20 cellular contexts compared by ENCODE assay signal in the genomic region with DNA sequence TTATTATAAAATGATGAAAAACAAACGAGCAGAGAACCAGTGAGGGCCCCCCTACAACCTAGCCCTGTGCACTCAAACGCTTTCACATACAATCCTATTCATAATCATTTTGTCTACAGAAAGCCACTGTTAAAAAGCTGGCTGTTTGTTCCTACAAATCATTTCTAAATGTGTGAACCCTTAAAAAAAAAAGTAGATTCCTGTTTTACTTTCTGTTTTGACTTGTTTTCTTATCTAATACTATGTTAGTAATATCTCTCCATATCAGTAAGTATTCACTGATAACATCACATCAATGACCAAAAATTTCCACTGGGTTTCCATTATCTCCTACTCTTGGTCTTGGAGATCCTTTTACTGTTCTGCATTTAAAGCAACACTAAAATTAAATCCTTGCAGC.
A peak's percentile ranks its signal among the peaks of the same experiment; 100 is the strongest.
DNase-seq lines count a peak whose midpoint lies in the region; ATAC-seq and TF ChIP-seq lines count a peak whose summit lies in the region.
"Had no signal": no experiment of that assay in that cellular context is flagged by ENCODE, and none has a peak within 500 bp of the region (broad histone marks: within the 10 kb centered on the region; RNA-seq: fewer than 3 reads in every experiment).

No MANE protein-coding gene starts in this region.

- CTCF ChIA-PET in CD4-positive, alpha-beta T cell (lab: Charles Lee), result interaction anchor here (1.2 kb wide), 1 partner anchor 33 kb away, joined by 5 read pairs; no protein-coding TSS in a partner anchor
- CTCF ChIA-PET in naive thymus-derived CD4-positive, alpha-beta T cell (lab: Charles Lee), result no interaction called here

- H3K27me3 ChIP-seq in CD4-positive, alpha-beta T cell (ENCODE audit: control insufficient read depth, insufficient read depth, low read length), result no peaks in the 10 kb centered on the region
- no peaks in the 10 kb centered on the region for H3K27me3 ChIP-seq in naive thymus-derived CD4-positive, alpha-beta T cell (ENCODE audit: control insufficient read depth in 2 of 2, insufficient read depth in 2 of 2, low read length in 2 of 2)
- H3K27me3 ChIP-seq: tibial artery had no signal

- peaks cover 29% of the 10 kb centered on the region for H3K4me1 Mint-ChIP-seq in CD4-positive, alpha-beta T cell (ENCODE audit: low read depth)
- H3K4me1 Mint-ChIP-seq in naive thymus-derived CD4-positive, alpha-beta T cell, result peaks cover 17 to 44% (median 30%) of the 10 kb centered on the region in 7 donors

- no peaks in the 10 kb centered on the region for H3K36me3 ChIP-seq in naive thymus-derived CD4-positive, alpha-beta T cell (ENCODE audit: control insufficient read depth in 2 of 3, insufficient read depth in 3 of 3, low read length in 3 of 3)
- H3K36me3 ChIP-seq: HAP-1, tibial artery had no signal

- no peaks in the 10 kb centered on the region for H3K9me3 Mint-ChIP-seq in CD4-positive, alpha-beta T cell
- no peaks in the 10 kb centered on the region for H3K9me3 Mint-ChIP-seq in naive thymus-derived CD4-positive, alpha-beta T cell

- peak overlapping the region; percentile 29 for H3K4me3 ChIP-seq in naive thymus-derived CD4-positive, alpha-beta T cell (ENCODE audit: low read length)
- H3K4me3 ChIP-seq: HAP-1, lower lobe of right lung, PC-9, smooth muscle cell, tibial artery had no signal

- TF ChIP-seq CTCF in CD4-positive, alpha-beta T cell (IDR thresholded peaks at IDR 0.05), result no peak
- TF ChIP-seq CTCF in GM20000 (IDR thresholded peaks at IDR 0.05; ENCODE audit: extremely low read depth, missing control alignments), result no peak

- no peak overlapping the region for H3K27ac ChIP-seq in CD4-positive, alpha-beta T cell (ENCODE audit: low read depth, low read length)
- no peak overlapping the region for H3K27ac ChIP-seq in naive thymus-derived CD4-positive, alpha-beta T cell (ENCODE audit: low read depth, low read length)
- H3K27ac ChIP-seq: KMS-11, lower lobe of right lung, PC-9 had no signal

- H3K27ac Mint-ChIP-seq in CD4-positive, alpha-beta T cell, result peak overlapping the region; percentile 3
- peak overlapping the region in 8 of 9 donors; percentile 17 to 73 (median 50) for H3K27ac Mint-ChIP-seq in naive thymus-derived CD4-positive, alpha-beta T cell

- H3K9me3 ChIP-seq in CD4-positive, alpha-beta T cell (ENCODE audit: control insufficient read depth, low read length), result no peaks in the 10 kb centered on the region
- no peaks in the 10 kb centered on the region for H3K9me3 ChIP-seq in naive thymus-derived CD4-positive, alpha-beta T cell (ENCODE audit: control insufficient read depth in 2 of 3, low read length in 3 of 3)
- H3K9me3 ChIP-seq: HAP-1, lower lobe of right lung, tibial artery had no signal

- DNase-seq in CD4-positive, alpha-beta T cell, result no peak
- DNase-seq in GM20000 (ENCODE audit: low spot score), result peak; percentile 18
- peak; percentile 40 for DNase-seq in amniotic epithelial cell (ENCODE audit: low read depth)
- DNase-seq in naive thymus-derived CD4-positive, alpha-beta T cell, result peak in 5 of 9 donors; percentile 18 to 46 (median 38)
- no peak for DNase-seq in amygdala (lab: John Stamatoyannopoulos, UW)
- no peak for DNase-seq in nucleus accumbens (lab: John Stamatoyannopoulos, UW)
- no peak for DNase-seq in H4 (ENCODE audit: low spot score)
- DNase-seq: activated CD4-positive, alpha-beta T cell treated with anti-CD3 and anti-CD28 coated beads, Interleukin-2, amount 50 U/mL, for 1 hour; DMS153; lower lobe of right lung; NCI-H1105 treated with DMSO at 0.1 percent for 48 hours; NCI-H2171; NCI-H69; PC-9; posterior cingulate gyrus; tibial artery had no signal

- intact Hi-C loops in CD4-positive, alpha-beta T cell (cut with DNase I, micrococcal nuclease), result no loop called here
- intact Hi-C loops in naive thymus-derived CD4-positive, alpha-beta T cell (cut with micrococcal nuclease), result loop anchor here in 1 of 2 donors (1.0 to 5.0 kb wide), 2 partner anchors 52 to 57 kb away; no protein-coding TSS in a partner anchor

- POLR2A ChIA-PET in CD4-positive, alpha-beta T cell (lab: Charles Lee), result interaction anchor here (0.8 to 1.0 kb wide), 2 partner anchors 14 to 152 kb away, joined by 3 to 4 read pairs; no protein-coding TSS in a partner anchor
- POLR2A ChIA-PET in naive thymus-derived CD4-positive, alpha-beta T cell (lab: Charles Lee), result no interaction called here

- no peaks in the 10 kb centered on the region for H3K36me3 Mint-ChIP-seq in CD4-positive, alpha-beta T cell (ENCODE audit: low read depth)
- H3K36me3 Mint-ChIP-seq in naive thymus-derived CD4-positive, alpha-beta T cell, result peaks cover 0 to 1% (median 0%) of the 10 kb centered on the region in 5 donors

- H3K4me3 Mint-ChIP-seq in CD4-positive, alpha-beta T cell, result peak overlapping the region; percentile 0
- H3K4me3 Mint-ChIP-seq in naive thymus-derived CD4-positive, alpha-beta T cell, result peak overlapping the region in 9 of 10 donors; percentile 12 to 72 (median 52)

- ATAC-seq in CD4-positive, alpha-beta T cell (ENCODE audit: poor library complexity), result peak; percentile 52
- peak; percentile 68 for ATAC-seq in naive thymus-derived CD4-positive, alpha-beta T cell
- no peak for ATAC-seq in GM18511 (IDR thresholded peaks at IDR 0.05; ENCODE audit: unreplicated experiment)

- peaks cover 0 to 11% of the 10 kb centered on the region in 2 donors for H3K4me1 ChIP-seq in naive thymus-derived CD4-positive, alpha-beta T cell (ENCODE audit: control insufficient read depth in 2 of 2, insufficient read depth in 2 of 2, low read length in 2 of 2)
- H3K4me1 ChIP-seq: HAP-1 had no signal

- H3K27me3 Mint-ChIP-seq in CD4-positive, alpha-beta T cell, result no peaks in the 10 kb centered on the region
- peaks cover 0 to 3% (median 0%) of the 10 kb centered on the region in 5 donors for H3K27me3 Mint-ChIP-seq in naive thymus-derived CD4-positive, alpha-beta T cell

Comparison
In these comparisons a context has a peak if more than half of its experiments do, and no peak if none do; other contexts are left out.
1. DNase-seq: peak in GM20000 (single experiment), amniotic epithelial cell (single experiment) and naive thymus-derived CD4-positive, alpha-beta T cell (5 of 9); none in CD4-positive, alpha-beta T cell (0 of 10), amygdala (0 of 56), nucleus accumbens (0 of 56) and H4 (single experiment).